32 cellular contexts compared by ENCODE assay signal in genomic region chr4:73923631-73923937, GRCh38. TPM values are rescaled to one million over a fixed set of nuclear protein-coding genes. Genes with fewer than 3 reads are reported as not detected.
"Had no signal": no experiment of that assay in that cellular context is flagged by ENCODE, and none has a peak within 500 bp of the region (broad histone marks: within the 10 kb centered on the region; RNA-seq: fewer than 3 reads in every experiment).

No MANE protein-coding gene starts in this region.

- H3K36me3 Mint-ChIP-seq: activated naive CD4-positive, alpha-beta T cell treated with anti-CD3 and anti-CD28 coated beads, Interleukin-2, amount 50 U/mL, for 72 hours; WTC11 had no signal

- H3K4me1 Mint-ChIP-seq: activated CD4-positive, alpha-beta T cell treated with anti-CD3 and anti-CD28 coated beads for 36 hours; activated CD4-positive, alpha-beta T cell treated with anti-CD3 and anti-CD28 coated beads, Interleukin-2, amount 10 ng/mL, durations not matched to agents 7 days and 5 days; WTC11 had no signal

- H3K27ac Mint-ChIP-seq: activated CD4-positive, alpha-beta T cell treated with anti-CD3 and anti-CD28 coated beads for 36 hours; activated CD4-positive, alpha-beta T cell treated with anti-CD3 and anti-CD28 coated beads, Interleukin-2, amount 10 ng/mL, durations not matched to agents 7 days and 5 days; activated CD8-positive, alpha-beta T cell treated with anti-CD3 and anti-CD28 coated beads, Interleukin-2, amount 10 ng/mL, durations not matched to agents 7 days and 5 days; activated naive CD4-positive, alpha-beta T cell treated with anti-CD3 and anti-CD28 coated beads, Interleukin-2, amount 50 U/mL, for 72 hours; activated T-cell treated with anti-CD3 and anti-CD28 coated beads, Interleukin-2, amount 50 U/mL, for 24 hours; activated T-helper 2 cell treated with anti-CD3 and anti-CD28 coated beads, Interferon-gamma antibody, Interleukin-2, Interleukin-4, amounts not matched to agents 10 μg/mL and 5 μg/mL and 100 μg/mL, durations not matched to agents 14 hours and 24 hours and 36 hours; T-helper 1 cell treated with Interleukin-12 subunit alpha and Interleukin-12 subunit beta and Interleukin-4 antibody, amounts not matched to agents 30 μg/mL and 1 μg/mL, for 36 hours; T-helper 2 cell treated with Interferon-gamma antibody and Interleukin-4, amounts not matched to agents 5 μg/mL and 100 μg/mL, for 36 hours; WTC11 had no signal

- ATAC-seq: activated CD4-positive, alpha-beta T cell treated with anti-CD3 and anti-CD28 coated beads for 36 hours; activated CD4-positive, CD25-positive, alpha-beta regulatory T cell treated with anti-CD3 and anti-CD28 coated beads, Interleukin-2, amount 50 U/mL, for 24 hours; activated CD8-positive, alpha-beta T cell treated with anti-CD3 and anti-CD28 coated beads, Interleukin-2, amount 10 ng/mL, durations not matched to agents 7 days and 5 days; activated naive CD4-positive, alpha-beta T cell treated with anti-CD3 and anti-CD28 coated beads, Interleukin-2, amount 50 U/mL, for 72 hours; body of pancreas; WTC11 had no signal

- H3K27me3 Mint-ChIP-seq: activated CD4-positive, alpha-beta T cell treated with anti-CD3 and anti-CD28 coated beads, Interleukin-2, amount 10 ng/mL, durations not matched to agents 7 days and 5 days; activated T-cell treated with anti-CD3 and anti-CD28 coated beads, Interleukin-2, amount 50 U/mL, for 24 hours had no signal

- DNase-seq: activated CD4-positive, alpha-beta T cell treated with anti-CD3 and anti-CD28 coated beads for 36 hours; activated CD4-positive, alpha-beta T cell treated with anti-CD3 and anti-CD28 coated beads, Interleukin-2, amount 10 ng/mL, durations not matched to agents 7 days and 5 days; activated CD4-positive, alpha-beta T cell treated with anti-CD3 and anti-CD28 coated beads, Interleukin-2, amount 50 U/mL, for 48 hours; activated CD8-positive, alpha-beta T cell treated with anti-CD3 and anti-CD28 coated beads, Interleukin-2, amount 10 ng/mL, durations not matched to agents 7 days and 5 days; activated gamma-delta T cell; activated naive CD4-positive, alpha-beta T cell treated with Interleukin-2 at 50 U/mL for 16 hours; activated T-cell treated with anti-CD3 and anti-CD28 coated beads, Interleukin-2, amount 50 U/mL, for 24 hours; adrenal gland; body of pancreas; NCI-H1092; NCI-H1436 treated with DMSO at 0.1 percent for 48 hours; NCI-H1694 treated with DMSO at 0.1 percent for 48 hours; NCI-H2029; NCI-H345; NCI-H524 treated with DMSO at 0.1 percent for 48 hours; NCI-H748 treated with DMSO at 0.1 percent for 48 hours; NK-92 treated with Interleukin-12 subunit alpha and Interleukin-12 subunit beta, amount 100 ng/mL, for 24 hours; PC-9; SHP77 treated with DMSO at 0.1 percent for 48 hours; SK-N-SH had no signal

- H3K4me3 Mint-ChIP-seq: activated CD4-positive, alpha-beta T cell treated with anti-CD3 and anti-CD28 coated beads for 36 hours; activated CD4-positive, alpha-beta T cell treated with anti-CD3 and anti-CD28 coated beads, Interleukin-2, amount 10 ng/mL, durations not matched to agents 7 days and 5 days; activated CD8-positive, alpha-beta T cell treated with anti-CD3 and anti-CD28 coated beads, Interleukin-2, amount 10 ng/mL, durations not matched to agents 7 days and 5 days; activated T-cell treated with anti-CD3 and anti-CD28 coated beads, Interleukin-2, amount 50 U/mL, for 24 hours; T-helper 1 cell treated with Interleukin-12 subunit alpha and Interleukin-12 subunit beta and Interleukin-4 antibody, amounts not matched to agents 30 μg/mL and 1 μg/mL, for 36 hours; T-helper 2 cell treated with Interferon-gamma antibody and Interleukin-4, amounts not matched to agents 5 μg/mL and 100 μg/mL, for 36 hours; WTC11 had no signal

- H3K27ac ChIP-seq: adrenal gland, body of pancreas, breast epithelium, PC-9, SJSA1 had no signal

- FAIRE-seq: TTC549 had no signal

- H3K9me3 Mint-ChIP-seq: activated CD4-positive, alpha-beta T cell treated with anti-CD3 and anti-CD28 coated beads, Interleukin-2, amount 10 ng/mL, durations not matched to agents 7 days and 5 days; activated T-helper 2 cell treated with anti-CD3 and anti-CD28 coated beads, Interferon-gamma antibody, Interleukin-2, Interleukin-4, amounts not matched to agents 10 μg/mL and 5 μg/mL and 100 μg/mL, durations not matched to agents 14 hours and 24 hours and 36 hours; T-helper 1 cell treated with Interleukin-12 subunit alpha and Interleukin-12 subunit beta and Interleukin-4 antibody, amounts not matched to agents 30 μg/mL and 1 μg/mL, for 36 hours; T-helper 2 cell treated with Interferon-gamma antibody and Interleukin-4, amounts not matched to agents 5 μg/mL and 100 μg/mL, for 36 hours; WTC11 had no signal

RNA-seq across cellular contexts. Expression of gene CXCL1, which starts 54.4 kb away (rescaled TPM):
- total RNA-seq: activated CD4-positive, alpha-beta T cell treated with anti-CD3 and anti-CD28 coated beads for 36 hours; activated CD4-positive, alpha-beta T cell treated with anti-CD3 and anti-CD28 coated beads, Interleukin-2, amount 10 ng/mL, durations not matched to agents 7 days and 5 days; activated CD8-positive, alpha-beta T cell treated with anti-CD3 and anti-CD28 coated beads, Interleukin-2, amount 10 ng/mL, durations not matched to agents 7 days and 5 days; activated naive CD4-positive, alpha-beta T cell treated with anti-CD3 and anti-CD28 coated beads, Interleukin-2, amount 50 U/mL, for 72 hours; activated T-helper 2 cell treated with anti-CD3 and anti-CD28 coated beads, Interferon-gamma antibody, Interleukin-2, Interleukin-4, amounts not matched to agents 10 μg/mL and 5 μg/mL and 100 μg/mL, durations not matched to agents 14 hours and 24 hours and 36 hours had no signal

RNA-seq across cellular contexts. Expression of gene PF4, which starts 58.2 kb away (rescaled TPM):
- total RNA-seq: activated CD4-positive, alpha-beta T cell treated with anti-CD3 and anti-CD28 coated beads for 36 hours; activated CD4-positive, alpha-beta T cell treated with anti-CD3 and anti-CD28 coated beads, Interleukin-2, amount 10 ng/mL, durations not matched to agents 7 days and 5 days; activated CD8-positive, alpha-beta T cell treated with anti-CD3 and anti-CD28 coated beads, Interleukin-2, amount 10 ng/mL, durations not matched to agents 7 days and 5 days; activated naive CD4-positive, alpha-beta T cell treated with anti-CD3 and anti-CD28 coated beads, Interleukin-2, amount 50 U/mL, for 72 hours; activated T-helper 2 cell treated with anti-CD3 and anti-CD28 coated beads, Interferon-gamma antibody, Interleukin-2, Interleukin-4, amounts not matched to agents 10 μg/mL and 5 μg/mL and 100 μg/mL, durations not matched to agents 14 hours and 24 hours and 36 hours; astrocyte; body of pancreas; breast epithelium; LHCN-M2; NCI-H460; PC-9; SJSA1 had no signal
